8 cellular contexts compared by ENCODE assay signal in the genomic region with DNA sequence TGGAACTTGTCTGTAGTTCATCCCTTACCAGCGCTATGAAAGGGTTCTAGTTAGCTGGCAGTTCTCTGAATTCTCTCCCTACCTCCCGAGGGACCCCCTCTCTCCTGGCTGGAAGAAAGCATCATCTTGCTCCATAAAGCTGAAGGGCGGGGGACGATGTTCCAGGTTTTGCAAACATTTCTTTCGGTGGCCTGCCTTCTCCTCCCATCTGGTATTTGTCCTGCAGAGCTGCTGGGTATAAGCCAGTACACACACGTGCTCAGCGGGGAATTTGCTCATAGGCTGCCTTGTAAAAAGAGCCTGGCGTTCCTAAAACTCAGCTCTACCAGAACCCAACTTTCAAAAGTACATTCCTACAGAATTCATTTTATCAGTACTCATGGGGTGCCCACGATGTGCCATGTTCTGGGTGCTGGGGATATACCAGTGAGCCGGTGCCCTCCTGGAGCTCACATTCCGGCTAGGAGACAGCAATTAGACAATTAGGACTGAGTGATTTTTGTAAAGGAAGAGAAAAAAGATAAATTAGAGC. TPM values are rescaled to one million over a fixed set of nuclear protein-coding genes. Genes with fewer than 3 reads are reported as not detected.
A peak's percentile ranks its signal among the peaks of the same experiment; 100 is the strongest.
DNase-seq lines count a peak whose midpoint lies in the region; ATAC-seq, FAIRE-seq and TF ChIP-seq lines count a peak whose summit lies in the region.

No MANE protein-coding gene starts in this region.

- no peak for ATAC-seq in HG03520 (IDR thresholded peaks at IDR 0.05; ENCODE audit: unreplicated experiment)

- H3K4me3 ChIP-seq in DOHH2 (ENCODE audit: low read length): peak overlapping the region; percentile 92
- H3K4me3 ChIP-seq in astrocyte of the cerebellum (ENCODE audit: low read depth, low read length): peak overlapping the region; percentile 82

- no peaks in the 10 kb centered on the region for H3K9me2 ChIP-seq in DOHH2 (replicated peaks; ENCODE audit: control insufficient read depth, low read length)

- in situ Hi-C loops in astrocyte of the cerebellum (cut with HindIII; ENCODE audit: low sequenced_read_pairs): no loop called here

- no peak overlapping the region for H3K27ac ChIP-seq in DOHH2 (ENCODE audit: low read depth, low read length)

- H3F3A ChIP-seq in DOHH2 (ENCODE audit: control insufficient read depth, insufficient read depth): peaks cover 9% of the 10 kb centered on the region; the same call in 1 of the 2 replicates

- no peaks in the 10 kb centered on the region for H3K9me3 ChIP-seq in DOHH2 (ENCODE audit: control insufficient read depth, insufficient read depth, low read length)

- H3K79me2 ChIP-seq in DOHH2 (ENCODE audit: control insufficient read depth, low read length): peaks cover 37% of the 10 kb centered on the region

- no peak for FAIRE-seq in HTR-8/SVneo (lab: Jason Lieb, UNC)

- H3K4me1 ChIP-seq in DOHH2 (ENCODE audit: control insufficient read depth, low read length): peaks cover 21% of the 10 kb centered on the region

- H3K36me3 ChIP-seq in DOHH2 (ENCODE audit: control insufficient read depth, low read length): peaks cover 16% of the 10 kb centered on the region

- no peaks in the 10 kb centered on the region for H3K27me3 ChIP-seq in DOHH2 (ENCODE audit: control insufficient read depth, low read length)

- TF ChIP-seq CTCF in DOHH2 (IDR thresholded peaks at IDR 0.05; ENCODE audit: low read depth, low read length, poor library complexity, severe bottlenecking) (no peak), astrocyte of the cerebellum (IDR thresholded peaks at IDR 0.05; ENCODE audit: low read depth, low read length, missing control alignments) (no peak)

- peak; percentile 44 for DNase-seq in NCI-H2029 treated with DMSO at 0.1 percent for 48 hours (lab: John Stamatoyannopoulos, UW)
- peak; percentile 39 for DNase-seq in astrocyte of the cerebellum (ENCODE audit: low read depth)
- peak in 28 of 51 donors; percentile 16 to 77 (median 36) for DNase-seq in hypothalamus (lab: John Stamatoyannopoulos, UW)
- peak; percentile 71 for DNase-seq in putamen (ENCODE audit: low spot score)
- no peak for DNase-seq in A172 (ENCODE audit: low spot score)
- DNase-seq in HTR-8/SVneo (ENCODE audit: insufficient read length, low spot score): no peak

- H3K4me2 ChIP-seq in DOHH2 (ENCODE audit: low read length): peak overlapping the region; percentile 92

- H4K20me1 ChIP-seq in DOHH2 (ENCODE audit: control insufficient read depth, insufficient read depth, low read depth, low read length): no peaks in the 10 kb centered on the region

RNA-seq across cellular contexts. Expression of gene MRPL58, which starts 0.6 kb away (rescaled TPM):
- 135 TPM in 2 replicates for total RNA-seq in A172 (2014; rRNA removed; shearing (Covaris generic))

RNA-seq across cellular contexts. Expression of gene CDR2L, which starts 24.4 kb away (rescaled TPM):
- 24.0 and 26.6 TPM in 2 replicates for total RNA-seq in A172 (2014; rRNA removed; shearing (Covaris generic))

RNA-seq across cellular contexts. Expression of gene ATP5PD, which starts 34.9 kb away (rescaled TPM):
- total RNA-seq in A172 (2014; rRNA removed; shearing (Covaris generic)): 488 and 584 TPM in 2 replicates

RNA-seq across cellular contexts. Expression of gene KCTD2, which starts 35.2 kb away (rescaled TPM):
- 25.6 and 25.7 TPM in 2 replicates for total RNA-seq in A172 (2014; rRNA removed; shearing (Covaris generic))

RNA-seq across cellular contexts. Expression of gene HID1, which starts 39.3 kb away (rescaled TPM):
- total RNA-seq in A172 (2014; rRNA removed; shearing (Covaris generic)): 0.65 and 2.7 TPM in 2 replicates

Comparison
In these comparisons a context has a peak if more than half of its experiments do, and no peak if none do; other contexts are left out.
1. DNase-seq: peak in NCI-H2029 treated with DMSO at 0.1 percent for 48 hours (single experiment), astrocyte of the cerebellum (single experiment), hypothalamus (28 of 51) and putamen (single experiment); none in A172 (single experiment) and HTR-8/SVneo (single experiment).